Comparison of ENCODE assay signal across 1 cellular context in the genomic region with DNA sequence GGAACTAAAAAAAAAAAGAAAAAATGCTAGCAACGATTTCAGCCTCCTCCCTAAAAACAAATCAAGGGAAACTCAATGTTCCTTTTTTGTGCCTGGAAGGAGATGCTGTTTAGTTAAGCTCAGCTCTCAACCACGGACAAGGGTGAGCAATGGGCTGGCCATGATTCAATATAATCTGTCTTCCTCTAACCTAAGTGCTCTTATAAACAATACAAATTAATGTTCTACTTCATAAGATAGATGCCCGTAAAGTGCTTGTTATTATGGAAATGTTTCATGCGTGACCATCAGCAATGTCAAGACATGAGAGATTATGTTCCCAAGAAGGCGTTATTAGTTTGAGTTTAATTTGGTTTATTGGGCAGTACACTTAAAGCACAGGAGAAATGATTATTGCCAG.
TF ChIP-seq lines count a peak whose summit lies in the region.

No MANE protein-coding gene starts in this region.

TF ChIP-seq in HEK293, 187 proteins besides CTCF, POLR2A, EP300 and RAD21 (continued from another document):
- peak; percentile 77 for TF ChIP-seq PRDM6 (tag by site-specific recombination; IDR thresholded peaks at IDR 0.05)
- peak; percentile 33; the same call in 1 of the 2 replicates for TF ChIP-seq OSR2 (tag by site-specific recombination; IDR thresholded peaks at IDR 0.05)
- no peak for TF ChIP-seq ZNF157 (tag by site-specific recombination; IDR thresholded peaks at IDR 0.05)
- no peak for TF ChIP-seq SP2 (tag by site-specific recombination; IDR thresholded peaks at IDR 0.05)
